In genomic region chr7:84331665-84332064, GRCh38 we compare ENCODE assay signal across 33 cellular contexts.
DNase-seq lines count a peak whose midpoint lies in the region; ATAC-seq, FAIRE-seq and TF ChIP-seq lines count a peak whose summit lies in the region.
"Had no signal": no experiment of that assay in that cellular context is flagged by ENCODE, and none has a peak within 500 bp of the region (broad histone marks: within the 10 kb centered on the region; RNA-seq: fewer than 3 reads in every experiment).

No MANE protein-coding gene starts in this region.

- H3K9me3 ChIP-seq in CD4-positive, alpha-beta T cell (ENCODE audit: control insufficient read depth, low read length), result no peaks in the 10 kb centered on the region
- no peaks in the 10 kb centered on the region for H3K9me3 ChIP-seq in pancreas
- H3K9me3 ChIP-seq: BLaER1, gastrocnemius medialis, right atrium auricular region, thoracic aorta had no signal

- no peak overlapping the region for H3K27ac ChIP-seq in CD4-positive, alpha-beta T cell (ENCODE audit: low read depth, low read length)
- no peak overlapping the region for H3K27ac ChIP-seq in pancreas
- H3K27ac ChIP-seq: BLaER1, gastrocnemius medialis, hepatocyte, right atrium auricular region, thoracic aorta had no signal

- H3K36me3 Mint-ChIP-seq in chondrocyte (ENCODE audit: low read depth) (no peaks in the 10 kb centered on the region), nephron progenitor cell (ENCODE audit: low read depth) (no peaks in the 10 kb centered on the region)
- H3K36me3 Mint-ChIP-seq in CD4-positive, alpha-beta T cell (ENCODE audit: low read depth), result no peaks in the 10 kb centered on the region
- H3K36me3 Mint-ChIP-seq: activated naive CD8-positive, alpha-beta T cell treated with anti-CD3 and anti-CD28 coated beads, Interleukin-2, amount 10 ng/mL, durations not matched to agents 7 days and 5 days had no signal

- peak; percentile 99 for TF ChIP-seq EP300 in Ishikawa (IDR thresholded peaks at IDR 0.05; ENCODE audit: borderline replicate concordance)

- intact Hi-C loops in CD4-positive, alpha-beta T cell (cut with DNase I, micrococcal nuclease), result no loop called here
- intact Hi-C loops in pancreas (cut with DNase I), result no loop called here

- H3K27me3 ChIP-seq in CD4-positive, alpha-beta T cell (ENCODE audit: control insufficient read depth, insufficient read depth, low read length), result no peaks in the 10 kb centered on the region
- no peaks in the 10 kb centered on the region for H3K27me3 ChIP-seq in pancreas
- H3K27me3 ChIP-seq: BLaER1, gastrocnemius medialis, hepatocyte, right atrium auricular region had no signal

- TF ChIP-seq RAD21 in Ishikawa (IDR thresholded peaks at IDR 0.05; ENCODE audit: low read depth), result peak; percentile 39; the same call in 1 of the 2 replicates

- H3K4me3 Mint-ChIP-seq in chondrocyte (ENCODE audit: unreplicated experiment) (no peak overlapping the region), nephron progenitor cell (no peak overlapping the region)
- no peak overlapping the region for H3K4me3 Mint-ChIP-seq in CD4-positive, alpha-beta T cell
- H3K4me3 Mint-ChIP-seq: activated naive CD8-positive, alpha-beta T cell treated with anti-CD3 and anti-CD28 coated beads, Interleukin-2, amount 10 ng/mL, durations not matched to agents 7 days and 5 days; activated T-cell treated with anti-CD3 and anti-CD28 coated beads, Interleukin-2, amount 50 U/mL, for 4 hours; central memory CD8-positive, alpha-beta T cell; stimulated activated naive CD8-positive, alpha-beta T cell treated with anti-CD3 and anti-CD28 coated beads, Interleukin-15, Interleukin-2, amounts not matched to agents 100 ng/mL and 50 ng/mL, for 24 hours; T-helper 1 cell treated with Interleukin-12 subunit alpha and Interleukin-12 subunit beta and Interleukin-4 antibody, amounts not matched to agents 30 μg/mL and 1 μg/mL, for 36 hours had no signal

- peaks cover 8% of the 10 kb centered on the region for H3K4me1 Mint-ChIP-seq in chondrocyte (ENCODE audit: low read depth)
- H3K4me1 Mint-ChIP-seq in CD4-positive, alpha-beta T cell (ENCODE audit: low read depth), result no peaks in the 10 kb centered on the region
- H3K4me1 Mint-ChIP-seq in nephron progenitor cell, result no peaks in the 10 kb centered on the region
- H3K4me1 Mint-ChIP-seq: activated naive CD8-positive, alpha-beta T cell treated with anti-CD3 and anti-CD28 coated beads, Interleukin-2, amount 10 ng/mL, durations not matched to agents 7 days and 5 days; central memory CD8-positive, alpha-beta T cell had no signal

- no peaks in the 10 kb centered on the region for H3K4me1 ChIP-seq in pancreas
- H3K4me1 ChIP-seq: gastrocnemius medialis had no signal

- H3K9me3 Mint-ChIP-seq in chondrocyte (ENCODE audit: low read depth) (no peaks in the 10 kb centered on the region), nephron progenitor cell (no peaks in the 10 kb centered on the region)
- no peaks in the 10 kb centered on the region for H3K9me3 Mint-ChIP-seq in CD4-positive, alpha-beta T cell
- H3K9me3 Mint-ChIP-seq: activated naive CD8-positive, alpha-beta T cell treated with anti-CD3 and anti-CD28 coated beads, Interleukin-2, amount 10 ng/mL, durations not matched to agents 7 days and 5 days; activated T-cell treated with anti-CD3 and anti-CD28 coated beads, Interleukin-2, amount 50 U/mL, for 4 hours; stimulated activated naive CD8-positive, alpha-beta T cell treated with anti-CD3 and anti-CD28 coated beads, Interleukin-15, Interleukin-2, amounts not matched to agents 100 ng/mL and 50 ng/mL, for 24 hours; T-helper 1 cell treated with Interleukin-12 subunit alpha and Interleukin-12 subunit beta and Interleukin-4 antibody, amounts not matched to agents 30 μg/mL and 1 μg/mL, for 36 hours had no signal

- no peak for TF ChIP-seq CTCF in chondrocyte (IDR thresholded peaks at IDR 0.05)
- no peak for TF ChIP-seq CTCF in CD4-positive, alpha-beta T cell (IDR thresholded peaks at IDR 0.05)
- TF ChIP-seq CTCF in nephron progenitor cell (IDR thresholded peaks at IDR 0.05), result no peak
- no peak for TF ChIP-seq CTCF in pancreas (IDR thresholded peaks at IDR 0.05)

- WGBS in pancreas, 2 donors, result 87 to 97% methylated on average over 3 of the region's 3 CpGs

- H3K27me3 Mint-ChIP-seq in chondrocyte (ENCODE audit: low read depth), result no peaks in the 10 kb centered on the region
- no peaks in the 10 kb centered on the region for H3K27me3 Mint-ChIP-seq in CD4-positive, alpha-beta T cell
- H3K27me3 Mint-ChIP-seq in nephron progenitor cell (ENCODE audit: low read depth, poor library complexity), result no peaks in the 10 kb centered on the region
- H3K27me3 Mint-ChIP-seq: activated naive CD8-positive, alpha-beta T cell treated with anti-CD3 and anti-CD28 coated beads, Interleukin-2, amount 10 ng/mL, durations not matched to agents 7 days and 5 days; central memory CD8-positive, alpha-beta T cell had no signal

- CTCF ChIA-PET in CD4-positive, alpha-beta T cell (lab: Charles Lee), result no interaction called here

- no peak overlapping the region for H3K4me3 ChIP-seq in pancreas
- H3K4me3 ChIP-seq: BLaER1, gastrocnemius medialis, hepatocyte, right atrium auricular region, smooth muscle cell, thoracic aorta had no signal

- peak; percentile 2 for DNase-seq in AG08396 (ENCODE audit: low spot score)
- DNase-seq in chondrocyte (ENCODE audit: low spot score), result no peak
- DNase-seq in left kidney (ENCODE audit: low read depth, low spot score), result peak; percentile 18
- DNase-seq in CD4-positive, alpha-beta T cell, result no peak
- DNase-seq in nephron progenitor cell, result no peak
- no peak for DNase-seq in pancreas
- no peak for DNase-seq in DMS153 (lab: John Stamatoyannopoulos, UW)
- DNase-seq: activated CD4-positive, CD25-positive, alpha-beta regulatory T cell; activated gamma-delta T cell; activated naive CD8-positive, alpha-beta T cell treated with anti-CD3 and anti-CD28 coated beads, Interleukin-2, amount 10 ng/mL, durations not matched to agents 7 days and 5 days; activated T-cell treated with anti-CD3 and anti-CD28 coated beads, Interleukin-2, amount 50 U/mL, for 4 hours; aorta; COR-L47; gastrocnemius medialis; H7; Kasumi-1; MV-4-11; NCI-H146; stimulated activated CD4-positive, alpha-beta T cell treated with anti-CD3 and anti-CD28 coated beads, Interleukin-1b, Interleukin-23, amount 100 ng/mL, for 48 hours had no signal

- ATAC-seq in CD4-positive, alpha-beta T cell (ENCODE audit: poor library complexity), result no peak
- no peak for ATAC-seq in pancreas
- ATAC-seq: activated T-cell treated with anti-CD3 and anti-CD28 coated beads, Interleukin-2, amount 50 U/mL, for 4 hours; esophagus mucosa; gastrocnemius medialis; left lobe of liver had no signal

- H3K27ac Mint-ChIP-seq in chondrocyte (ENCODE audit: unreplicated experiment) (peak overlapping the region; percentile 3), nephron progenitor cell (no peak overlapping the region)
- no peak overlapping the region for H3K27ac Mint-ChIP-seq in CD4-positive, alpha-beta T cell
- H3K27ac Mint-ChIP-seq: activated naive CD8-positive, alpha-beta T cell treated with anti-CD3 and anti-CD28 coated beads, Interleukin-2, amount 10 ng/mL, durations not matched to agents 7 days and 5 days; stimulated activated naive CD8-positive, alpha-beta T cell treated with anti-CD3 and anti-CD28 coated beads, Interleukin-15, Interleukin-2, amounts not matched to agents 100 ng/mL and 50 ng/mL, for 24 hours; T-helper 1 cell treated with Interleukin-12 subunit alpha and Interleukin-12 subunit beta and Interleukin-4 antibody, amounts not matched to agents 30 μg/mL and 1 μg/mL, for 36 hours had no signal

- FAIRE-seq in pancreas (lab: Jason Lieb, UNC), result no peak
- FAIRE-seq: A204.1, GM12892, TTC549 had no signal

- POLR2A ChIA-PET in CD4-positive, alpha-beta T cell (lab: Charles Lee), result no interaction called here

- no peaks in the 10 kb centered on the region for H3K36me3 ChIP-seq in pancreas
- H3K36me3 ChIP-seq: BLaER1, gastrocnemius medialis, right atrium auricular region, thoracic aorta had no signal

TF ChIP-seq in Ishikawa, 13 proteins besides CTCF, POLR2A, EP300 and RAD21 (continues in another document):
- TF ChIP-seq, protein P1, sequence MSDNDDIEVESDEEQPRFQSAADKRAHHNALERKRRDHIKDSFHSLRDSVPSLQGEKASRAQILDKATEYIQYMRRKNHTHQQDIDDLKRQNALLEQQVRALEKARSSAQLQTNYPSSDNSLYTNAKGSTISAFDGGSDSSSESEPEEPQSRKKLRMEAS (IDR thresholded peaks at IDR 0.05), result peak; percentile 76
- TF ChIP-seq FOXM1 (IDR thresholded peaks at IDR 0.05; ENCODE audit: borderline replicate concordance, low read depth) (peak; percentile 99), REST (IDR thresholded peaks at IDR 0.05; ENCODE audit: low read depth) (no peak), YY1 (IDR thresholded peaks at IDR 0.05; ENCODE audit: low read depth) (peak; percentile 36), TEAD4 (IDR thresholded peaks at IDR 0.05) (peak; percentile 93), CEBPB (IDR thresholded peaks at IDR 0.05) (peak; percentile 60), TCF12 (IDR thresholded peaks at IDR 0.05; ENCODE audit: low read depth) (peak; percentile 100), CREB1 (IDR thresholded peaks at IDR 0.05; ENCODE audit: low read depth) (no peak)

Comparison
In these comparisons a context has a peak if more than half of its experiments do, and no peak if none do; other contexts are left out.
1. DNase-seq: peak in AG08396 (single experiment) and left kidney (single experiment); none in chondrocyte (single experiment), CD4-positive, alpha-beta T cell (0 of 10), nephron progenitor cell (single experiment), pancreas (0 of 6) and DMS153 (single experiment).